In the genomic region with DNA sequence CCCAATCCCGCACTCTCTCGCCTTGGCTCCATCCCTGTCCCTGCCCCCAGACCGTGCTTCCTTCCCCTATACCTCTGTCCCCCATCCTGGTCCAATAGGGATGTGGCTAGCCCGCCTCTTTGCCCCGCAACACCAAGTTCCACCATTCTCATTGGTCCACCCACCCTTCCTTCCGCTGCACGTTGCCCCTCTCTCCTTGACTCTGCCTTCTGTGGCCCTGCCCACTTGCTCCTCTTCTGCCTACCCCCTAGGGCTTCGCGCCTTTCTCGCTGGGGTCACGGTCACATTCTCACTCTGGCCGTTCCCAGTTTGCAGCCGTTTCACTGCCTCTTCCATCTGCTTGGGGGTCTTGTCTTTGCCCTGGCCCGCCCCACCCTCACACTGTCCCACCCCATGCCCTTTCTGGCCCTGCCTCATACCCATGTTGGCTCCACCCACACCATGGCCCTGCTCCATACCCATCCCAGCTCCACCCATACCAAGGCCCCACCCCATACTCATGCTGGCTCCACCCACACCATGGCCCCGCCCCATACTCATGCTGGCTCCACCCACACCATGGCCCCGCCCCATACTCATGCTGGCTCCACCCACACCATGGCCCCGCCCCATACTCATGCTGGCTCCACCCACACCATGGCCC, we compare ENCODE assay signal across 19 cellular contexts. TPM values are rescaled to one million over a fixed set of nuclear protein-coding genes. Genes with fewer than 3 reads are reported as not detected.
DNase-seq lines count a peak whose midpoint lies in the region; ATAC-seq and TF ChIP-seq lines count a peak whose summit lies in the region.
"Had no signal": no experiment of that assay in that cellular context is flagged by ENCODE, and none has a peak within 500 bp of the region (broad histone marks: within the 10 kb centered on the region; RNA-seq: fewer than 3 reads in every experiment).

No MANE protein-coding gene starts in this region.

- POLR2A ChIA-PET in HEK293T (lab: Yijun Ruan, JAX) = no interaction called here

- peaks cover 8% of the 10 kb centered on the region for H3K36me3 Mint-ChIP-seq in endodermal cell (ENCODE audit: low read depth)

- H3K9ac ChIP-seq in endodermal cell (ENCODE audit: extremely low read depth, low read length, poor library complexity, severe bottlenecking) = no peak overlapping the region
- H3K9ac ChIP-seq: BLaER1 treated with 17β-estradiol and CSF1 and Interleukin-3, amounts not matched to agents 10 nM and 100 nM had no signal

- H3K36me3 ChIP-seq in endodermal cell (ENCODE audit: control insufficient read depth, insufficient read depth, low read length) = peaks cover 14% of the 10 kb centered on the region
- H3K36me3 ChIP-seq: adrenal gland had no signal

- CTCF ChIA-PET in HEK293T (lab: Yijun Ruan, JAX) = no interaction called here

- 86 to 88% methylated on average over 14 to 15 of the region's 17 CpGs for WGBS in endodermal cell (ENCODE audit: insufficient coverage in 1 of 2, insufficient read length in 1 of 2), 2 experiments

- H3K9me3 ChIP-seq in endodermal cell (ENCODE audit: control insufficient read depth, low read length) = peaks cover 6% of the 10 kb centered on the region
- H3K9me3 ChIP-seq: suprapubic skin had no signal

- H3K4me3 Mint-ChIP-seq in endodermal cell = peak overlapping the region; percentile 40
- H3K4me3 Mint-ChIP-seq: activated T-cell treated with anti-CD3 and anti-CD28 coated beads, Interleukin-2, amount 50 U/mL, for 4 hours; naive B cell had no signal

- no peak overlapping the region for H3K4me3 ChIP-seq in endodermal cell (ENCODE audit: low read length)
- H3K4me3 ChIP-seq: adrenal gland; BLaER1 treated with 17β-estradiol and CSF1 and Interleukin-3, amounts not matched to agents 10 nM and 100 nM; suprapubic skin had no signal

- H3K27ac Mint-ChIP-seq in endodermal cell = peak overlapping the region; percentile 75

- peaks cover 5% of the 10 kb centered on the region for H3K4me1 Mint-ChIP-seq in endodermal cell

- TF ChIP-seq CTCF in GM13976 (IDR thresholded peaks at IDR 0.05; ENCODE audit: borderline replicate concordance, control extremely low read depth, extremely low read depth, insufficient read depth, missing control alignments) = no peak
- no peak for TF ChIP-seq CTCF in endodermal cell (conservative IDR thresholded peaks at IDR 0.05)

- peaks cover 30% of the 10 kb centered on the region for H3K27me3 ChIP-seq in endodermal cell (ENCODE audit: control insufficient read depth, insufficient read depth, low read length, poor library complexity, severe bottlenecking)

- H3K9me3 Mint-ChIP-seq in endodermal cell = no peaks in the 10 kb centered on the region
- H3K9me3 Mint-ChIP-seq: activated T-cell treated with anti-CD3 and anti-CD28 coated beads, Interleukin-2, amount 50 U/mL, for 4 hours had no signal

- H3K27me3 Mint-ChIP-seq in endodermal cell (ENCODE audit: insufficient read depth) = peaks cover 21% of the 10 kb centered on the region
- H3K27me3 Mint-ChIP-seq: naive B cell had no signal

- in situ Hi-C loops in GM13976 (cut with MboI; ENCODE audit: low sequenced_read_pairs, unreplicated experiment) = no loop called here

- ATAC-seq in HG03108 (IDR thresholded peaks at IDR 0.05; ENCODE audit: unreplicated experiment) = no peak

- DNase-seq in GM13976 (ENCODE audit: low spot score) (peak; percentile 71), HEK293T (ENCODE audit: extremely low spot score) (peak; percentile 74), endodermal cell (peak; percentile 60)
- DNase-seq in NK-92 treated with Interleukin-12 subunit alpha and Interleukin-12 subunit beta, amount 100 ng/mL, for 24 hours (lab: John Stamatoyannopoulos, UW) = no peak
- no peak for DNase-seq in activated CD4-positive, CD25-positive, alpha-beta regulatory T cell treated with anti-CD3 and anti-CD28 coated beads, Interleukin-2, amount 50 U/mL, for 72 hours
- DNase-seq: activated T-cell treated with anti-CD3 and anti-CD28 coated beads, Interleukin-2, amount 50 U/mL, for 4 hours; adrenal gland; caudate nucleus; foreskin fibroblast; NCI-H1930; NCI-H526 treated with DMSO at 0.1 percent for 48 hours had no signal

- peaks cover 5% of the 10 kb centered on the region for H3K4me1 ChIP-seq in endodermal cell (ENCODE audit: control insufficient read depth, insufficient read depth, low read length)

- H3K27ac ChIP-seq in endodermal cell (ENCODE audit: low read depth, low read length) = no peak overlapping the region
- H3K27ac ChIP-seq: adrenal gland; BLaER1 treated with 17β-estradiol and CSF1 and Interleukin-3, amounts not matched to agents 10 nM and 100 nM; suprapubic skin had no signal

TF ChIP-seq in HEK293T, 16 proteins besides CTCF, POLR2A, EP300 and RAD21:
- peak; percentile 84 for TF ChIP-seq PKNOX1 (IDR thresholded peaks at IDR 0.05)
- no peak for TF ChIP-seq SUZ12 (IDR thresholded peaks at IDR 0.05)
- no peak for TF ChIP-seq NFRKB (IDR thresholded peaks at IDR 0.05)

RNA-seq across cellular contexts. Expression of gene ARHGAP45, which starts 4.5 kb away (rescaled TPM):
- total RNA-seq in endodermal cell = 10 to 100 TPM; 14.8 to 17.1 TPM
- 5.9 TPM for polyA plus RNA-seq in endodermal cell (2013, experiment 1 of 2)
- 4.8 TPM for polyA plus RNA-seq in endodermal cell (2013, experiment 2 of 2)

RNA-seq across cellular contexts. Expression of gene ABCA7, which starts 22.6 kb away (rescaled TPM):
- total RNA-seq in endodermal cell = 10 to 100 TPM; 67.2 to 68.7 TPM
- polyA plus RNA-seq in endodermal cell (2013, experiment 1 of 2) = 16.2 TPM
- 16.2 TPM for polyA plus RNA-seq in endodermal cell (2013, experiment 2 of 2)

RNA-seq across cellular contexts. Expression of gene POLR2E, which starts 32.7 kb away (rescaled TPM):
- 100 to 1,000 TPM; 225 to 254 TPM for total RNA-seq in endodermal cell
- polyA plus RNA-seq in endodermal cell (2013, experiment 1 of 2) = 192 TPM
- polyA plus RNA-seq in endodermal cell (2013, experiment 2 of 2) = 174 TPM

RNA-seq across cellular contexts. Expression of gene CNN2, which starts 36.1 kb away (rescaled TPM):
- total RNA-seq in endodermal cell = 100 to 1,000 TPM; 426 to 469 TPM
- 225 TPM for polyA plus RNA-seq in endodermal cell (2013, experiment 1 of 2)
- polyA plus RNA-seq in endodermal cell (2013, experiment 2 of 2) = 200 TPM

RNA-seq across cellular contexts. Expression of gene RNU6-2, which starts 41.2 kb away (rescaled TPM):
- total RNA-seq in endodermal cell = not detected
- polyA plus RNA-seq in endodermal cell (2013, experiment 1 of 2) = under 0.01 TPM
- under 0.01 TPM for polyA plus RNA-seq in endodermal cell (2013, experiment 2 of 2)
- total RNA-seq: activated T-cell treated with anti-CD3 and anti-CD28 coated beads, Interleukin-2, amount 50 U/mL, for 4 hours; adrenal gland; HT-29; liver; MCF 10A; suprapubic skin; T-helper 1 cell treated with Interleukin-12 subunit alpha and Interleukin-12 subunit beta and Interleukin-4 antibody, amounts not matched to agents 30 ng/mL and 1 ng/mL, for 36 hours had no signal
- polyA plus RNA-seq: adrenal gland, liver had no signal

Comparison
In these comparisons a context has a peak if more than half of its experiments do, and no peak if none do; other contexts are left out.
1. DNase-seq: peak in GM13976 (single experiment), HEK293T (single experiment) and endodermal cell (single experiment); none in NK-92 treated with Interleukin-12 subunit alpha and Interleukin-12 subunit beta, amount 100 ng/mL, for 24 hours (single experiment) and activated CD4-positive, CD25-positive, alpha-beta regulatory T cell treated with anti-CD3 and anti-CD28 coated beads, Interleukin-2, amount 50 U/mL, for 72 hours (single experiment).